In genomic region chr11:122664188-122664587, GRCh38 we compare ENCODE assay signal across 1 cellular context.
TF ChIP-seq lines count a peak whose summit lies in the region.

No MANE protein-coding gene starts in this region.

TF ChIP-seq in SK-N-SH treated with all-trans-retinoic acid at 6 μM for 48 hours, 23 proteins besides CTCF, POLR2A, EP300 and RAD21 (continued from another document):
- TF ChIP-seq TSHZ2 (CRISPR knock-in tag; IDR thresholded peaks at IDR 0.05) (no peak), ARNTL (CRISPR knock-in tag; IDR thresholded peaks at IDR 0.05; ENCODE audit: borderline replicate concordance, low read depth) (no peak), ISL1 (CRISPR knock-in tag; IDR thresholded peaks at IDR 0.05) (no peak), CSRNP3 (CRISPR knock-in tag; IDR thresholded peaks at IDR 0.05) (no peak), RARB (CRISPR knock-in tag; IDR thresholded peaks at IDR 0.05) (no peak), ZNF8 (CRISPR knock-in tag; IDR thresholded peaks at IDR 0.05) (no peak)
